Comparison of ENCODE assay signal across 28 cellular contexts in the genomic region with DNA sequence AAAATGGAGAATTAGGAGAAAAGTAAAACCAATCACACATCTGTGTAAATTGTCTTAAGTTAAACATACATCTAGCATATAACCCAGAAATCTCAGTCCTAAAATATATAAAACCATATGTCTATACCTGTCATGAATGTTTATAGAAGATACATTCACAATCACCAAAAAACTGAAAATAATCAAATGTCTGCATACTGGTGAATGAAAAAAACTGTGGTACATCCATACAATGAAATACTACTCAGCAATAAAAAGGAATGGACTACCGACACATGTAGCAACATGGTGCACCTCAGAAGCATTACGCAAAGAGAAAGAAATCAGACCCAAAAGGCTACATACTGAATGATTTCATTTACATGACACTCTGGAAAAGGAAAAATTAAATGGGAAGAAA.
"Had no signal": no experiment of that assay in that cellular context is flagged by ENCODE, and none has a peak within 500 bp of the region (broad histone marks: within the 10 kb centered on the region; RNA-seq: fewer than 3 reads in every experiment).

No MANE protein-coding gene starts in this region.

- H3K27ac ChIP-seq: neural progenitor cell, ovary, parathyroid adenoma, psoas muscle, right lobe of liver, skin epidermis, spleen, suprapubic skin, testis, tibial artery, transverse colon, upper lobe of right lung, uterus had no signal

- H3K27me3 ChIP-seq: neural progenitor cell, ovary, right lobe of liver, spleen, suprapubic skin, testis, tibial artery, transverse colon, upper lobe of right lung, uterus had no signal

- H3K4me3 ChIP-seq: neural progenitor cell, ovary, psoas muscle, right lobe of liver, skin epidermis, smooth muscle cell, spleen, suprapubic skin, testis, tibial artery, transverse colon, upper lobe of right lung, uterus had no signal

- H3K4me2 ChIP-seq: neural progenitor cell, smooth muscle cell had no signal

- DNase-seq: natural killer cell; occipital lobe; ovary; posterior cingulate gyrus; psoas muscle; right cardiac atrium; right lobe of liver; spleen; stimulated activated CD4-positive, alpha-beta T cell treated with anti-CD3 and anti-CD28 coated beads, Interleukin-12 subunit alpha, Interleukin-12 subunit beta, amount 100 ng/mL, for 4 hours; stimulated activated CD4-positive, alpha-beta T cell treated with anti-CD3 and anti-CD28 coated beads, Interleukin-1b, Interleukin-23, amount 100 ng/mL, for 48 hours; stimulated activated CD4-positive, alpha-beta T cell treated with anti-CD3 and anti-CD28 coated beads, Interleukin-4, amount 100 ng/mL, for 1 hour; stimulated activated CD4-positive, alpha-beta T cell treated with anti-CD3 and anti-CD28 coated beads, Interleukin-4, amount 100 ng/mL, for 4 hours; stimulated activated CD8-positive, alpha-beta memory T cell treated with anti-CD3 and anti-CD28 coated beads, Interleukin-4, amount 100 ng/mL, for 48 hours; stimulated activated naive CD4-positive, alpha-beta T cell; stimulated activated naive CD8-positive, alpha-beta T cell treated with anti-CD3 and anti-CD28 coated beads, Interleukin-15, amount 100 ng/mL, for 72 hours; stimulated activated naive CD8-positive, alpha-beta T cell treated with anti-CD3 and anti-CD28 coated beads, Interleukin-15, Interleukin-2, amounts not matched to agents 100 U/mL and 50 U/mL, for 24 hours; substantia nigra; testis; tibial artery; transverse colon; upper lobe of right lung; uterus had no signal

- H3K36me3 ChIP-seq: neural progenitor cell, ovary, uterus had no signal

- H3K9ac ChIP-seq: neural progenitor cell, parathyroid adenoma had no signal

- ATAC-seq: natural killer cell; psoas muscle; right cardiac atrium; right lobe of liver; stimulated activated memory B cell treated with anti-CD40 and anti-IgM and Interleukin-4, amounts not matched to agents 10 μg/mL and 1 μg/mL and 100 μg/mL, for 72 hours; stimulated activated naive CD8-positive, alpha-beta T cell treated with anti-CD3 and anti-CD28 coated beads, Interleukin-15, amount 100 ng/mL, for 72 hours; stimulated activated naive CD8-positive, alpha-beta T cell treated with anti-CD3 and anti-CD28 coated beads, Interleukin-15, Interleukin-2, amounts not matched to agents 100 U/mL and 50 U/mL, for 24 hours; upper lobe of right lung had no signal

- H3K9me3 ChIP-seq: ovary, psoas muscle, right lobe of liver, suprapubic skin, testis, tibial artery, upper lobe of right lung, uterus had no signal

- H3K79me2 ChIP-seq: parathyroid adenoma had no signal

- H3K4me1 ChIP-seq: neural progenitor cell, parathyroid adenoma, spleen, suprapubic skin, testis, tibial artery, upper lobe of right lung, uterus had no signal

- H2AFZ ChIP-seq: neural progenitor cell, parathyroid adenoma had no signal
